ENCODE assay signal across 1 cellular context in genomic region chr10:102801496-102801895, GRCh38.
TF ChIP-seq lines count a peak whose summit lies in the region.

No MANE protein-coding gene starts in this region.

TF ChIP-seq in SK-N-SH, 30 proteins besides CTCF, POLR2A, EP300 and RAD21 (continued from another document):
- TF ChIP-seq MEF2A (IDR thresholded peaks at IDR 0.05; ENCODE audit: borderline replicate concordance, low read depth) (no peak), RXRA (IDR thresholded peaks at IDR 0.05; ENCODE audit: borderline replicate concordance, low read depth) (no peak), NFIC (IDR thresholded peaks at IDR 0.05; ENCODE audit: borderline replicate concordance) (no peak), ELF1 (IDR thresholded peaks at IDR 0.05) (no peak), GATA2 (CRISPR knock-in tag; IDR thresholded peaks at IDR 0.05) (no peak), FOXJ3 (CRISPR knock-in tag; IDR thresholded peaks at IDR 0.05) (no peak), CHD2 (IDR thresholded peaks at IDR 0.05; ENCODE audit: low read length, partially characterized antibody) (no peak), POLR2AphosphoS5 (IDR thresholded peaks at IDR 0.05; ENCODE audit: low read depth, low read length) (no peak), TAF1 (IDR thresholded peaks at IDR 0.05; ENCODE audit: borderline replicate concordance, low read depth, low read length) (no peak)
- TF ChIP-seq, protein P1, sequence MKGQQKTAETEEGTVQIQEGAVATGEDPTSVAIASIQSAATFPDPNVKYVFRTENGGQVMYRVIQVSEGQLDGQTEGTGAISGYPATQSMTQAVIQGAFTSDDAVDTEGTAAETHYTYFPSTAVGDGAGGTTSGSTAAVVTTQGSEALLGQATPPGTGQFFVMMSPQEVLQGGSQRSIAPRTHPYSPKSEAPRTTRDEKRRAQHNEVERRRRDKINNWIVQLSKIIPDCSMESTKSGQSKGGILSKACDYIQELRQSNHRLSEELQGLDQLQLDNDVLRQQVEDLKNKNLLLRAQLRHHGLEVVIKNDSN (IDR thresholded peaks at IDR 0.05; ENCODE audit: borderline replicate concordance, low read depth): no peak
